ENCODE assay signal across 8 cellular contexts in the genomic region with DNA sequence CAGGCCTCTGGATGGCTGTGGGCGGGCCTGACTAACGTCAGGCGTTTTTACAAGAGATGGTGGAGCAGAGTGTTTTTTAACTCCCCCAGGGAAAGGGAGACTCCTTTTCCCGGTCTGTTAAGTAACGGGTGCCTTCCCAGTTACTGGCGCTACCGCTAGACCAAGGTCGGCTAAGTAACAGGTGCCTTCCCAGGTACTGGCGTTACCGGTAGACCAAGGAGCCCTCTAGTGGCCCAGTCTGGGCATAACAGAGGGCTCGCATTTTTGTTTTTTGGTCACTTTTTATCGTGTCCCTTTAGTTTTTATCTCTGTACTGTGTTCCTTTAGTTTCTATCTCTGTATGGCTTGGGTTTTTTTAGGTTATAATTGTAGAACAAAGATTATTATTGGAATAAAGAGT. TPM values are rescaled to one million over a fixed set of nuclear protein-coding genes. Genes with fewer than 3 reads are reported as not detected.
DNase-seq lines count a peak whose midpoint lies in the region; ATAC-seq and TF ChIP-seq lines count a peak whose summit lies in the region.

No MANE protein-coding gene starts in this region.

- H3K4me1 Mint-ChIP-seq in MCF 10A (ENCODE audit: insufficient read depth, unreplicated experiment) (no peaks in the 10 kb centered on the region), progenitor cell of endocrine pancreas (ENCODE audit: low read depth) (no peaks in the 10 kb centered on the region)

- intact Hi-C loops in MCF 10A (cut with micrococcal nuclease) = no loop called here

- ATAC-seq in GM19395 (IDR thresholded peaks at IDR 0.05; ENCODE audit: unreplicated experiment) = no peak

- no TSS peak for BruUV-seq in MCF 10A (replicated peaks; lab: Mats Ljungman, UMichigan)

- POLR2A ChIA-PET in MCF 10A (lab: Yijun Ruan, JAX) = interaction anchor here (0.7 kb wide), 1 partner anchor 595 kb away, joined by 3 read pairs; no protein-coding TSS in a partner anchor

- H3K27me3 Mint-ChIP-seq in MCF 10A (ENCODE audit: insufficient read depth, unreplicated experiment) (no peaks in the 10 kb centered on the region), progenitor cell of endocrine pancreas (no peaks in the 10 kb centered on the region)

- CTCF ChIA-PET in MCF 10A (lab: Yijun Ruan, JAX) = interaction anchor here (0.7 kb wide), 1 partner anchor 13 kb away, joined by 3 read pairs; no protein-coding TSS in a partner anchor

- TF ChIP-seq CTCF in LNCAP (IDR thresholded peaks at IDR 0.05) (peak; percentile 81), MCF 10A (IDR thresholded peaks at IDR 0.05; ENCODE audit: unreplicated experiment) (peak; percentile 34), progenitor cell of endocrine pancreas (IDR thresholded peaks at IDR 0.05; ENCODE audit: unreplicated experiment) (peak; percentile 62)

- peaks cover 20% of the 10 kb centered on the region for H3K9me3 Mint-ChIP-seq in MCF 10A (ENCODE audit: unreplicated experiment)
- peaks cover 28% of the 10 kb centered on the region for H3K9me3 Mint-ChIP-seq in progenitor cell of endocrine pancreas (ENCODE audit: low read depth)

- DNase-seq in NCI-H1092 treated with DMSO at 0.1 percent for 48 hours (lab: John Stamatoyannopoulos, UW) (peak; percentile 11), NCI-H1092 (lab: John Stamatoyannopoulos, UW) (no peak), MCF 10A (ENCODE audit: unreplicated experiment) (no peak), progenitor cell of endocrine pancreas (ENCODE audit: low spot score, unreplicated experiment) (peak; percentile 23), hepatic stellate cell (ENCODE audit: low spot score) (no peak), NCI-H2081 (lab: John Stamatoyannopoulos, UW) (no peak)

- H3K36me3 Mint-ChIP-seq in MCF 10A (ENCODE audit: insufficient read depth, unreplicated experiment) (peaks cover 80% of the 10 kb centered on the region), progenitor cell of endocrine pancreas (ENCODE audit: insufficient read depth) (peaks cover 51% of the 10 kb centered on the region)

- H3K27ac Mint-ChIP-seq in MCF 10A (ENCODE audit: low read depth, unreplicated experiment) (no peak overlapping the region), progenitor cell of endocrine pancreas (no peak overlapping the region)

- H3K4me3 Mint-ChIP-seq in MCF 10A (ENCODE audit: unreplicated experiment) (no peak overlapping the region), progenitor cell of endocrine pancreas (ENCODE audit: low read depth) (no peak overlapping the region)

RNA-seq across cellular contexts. Expression of gene ZNF383, which starts 10.0 kb away (rescaled TPM):
- total RNA-seq in MCF 10A (2022) = 7.4 and 9.2 TPM in 2 replicates
- total RNA-seq in progenitor cell of endocrine pancreas = 10.0 and 12.7 TPM in 2 replicates

RNA-seq across cellular contexts. Expression of gene ZNF585B, which starts 17.7 kb away (rescaled TPM):
- 14.5 and 16.9 TPM in 2 replicates for total RNA-seq in MCF 10A (2022)
- 10.1 and 10.4 TPM in 2 replicates for total RNA-seq in progenitor cell of endocrine pancreas

RNA-seq across cellular contexts. Expression of gene ZNF585A, which starts 55.5 kb away (rescaled TPM):
- total RNA-seq in MCF 10A (2022) = 6.1 and 10.4 TPM in 2 replicates
- 10.8 and 12.5 TPM in 2 replicates for total RNA-seq in progenitor cell of endocrine pancreas

Comparison
In these comparisons a context has a peak if more than half of its experiments do, and no peak if none do; other contexts are left out.
1. DNase-seq: peak in NCI-H1092 treated with DMSO at 0.1 percent for 48 hours (single experiment) and progenitor cell of endocrine pancreas (single experiment); none in NCI-H1092 (single experiment), MCF 10A (single experiment), hepatic stellate cell (single experiment) and NCI-H2081 (0 of 2).
2. Peak in every context shown above with its lines, with median percentiles within 50 percentile points of each other: CTCF ChIP-seq.